Comparison of ENCODE assay signal across 17 cellular contexts in the genomic region with DNA sequence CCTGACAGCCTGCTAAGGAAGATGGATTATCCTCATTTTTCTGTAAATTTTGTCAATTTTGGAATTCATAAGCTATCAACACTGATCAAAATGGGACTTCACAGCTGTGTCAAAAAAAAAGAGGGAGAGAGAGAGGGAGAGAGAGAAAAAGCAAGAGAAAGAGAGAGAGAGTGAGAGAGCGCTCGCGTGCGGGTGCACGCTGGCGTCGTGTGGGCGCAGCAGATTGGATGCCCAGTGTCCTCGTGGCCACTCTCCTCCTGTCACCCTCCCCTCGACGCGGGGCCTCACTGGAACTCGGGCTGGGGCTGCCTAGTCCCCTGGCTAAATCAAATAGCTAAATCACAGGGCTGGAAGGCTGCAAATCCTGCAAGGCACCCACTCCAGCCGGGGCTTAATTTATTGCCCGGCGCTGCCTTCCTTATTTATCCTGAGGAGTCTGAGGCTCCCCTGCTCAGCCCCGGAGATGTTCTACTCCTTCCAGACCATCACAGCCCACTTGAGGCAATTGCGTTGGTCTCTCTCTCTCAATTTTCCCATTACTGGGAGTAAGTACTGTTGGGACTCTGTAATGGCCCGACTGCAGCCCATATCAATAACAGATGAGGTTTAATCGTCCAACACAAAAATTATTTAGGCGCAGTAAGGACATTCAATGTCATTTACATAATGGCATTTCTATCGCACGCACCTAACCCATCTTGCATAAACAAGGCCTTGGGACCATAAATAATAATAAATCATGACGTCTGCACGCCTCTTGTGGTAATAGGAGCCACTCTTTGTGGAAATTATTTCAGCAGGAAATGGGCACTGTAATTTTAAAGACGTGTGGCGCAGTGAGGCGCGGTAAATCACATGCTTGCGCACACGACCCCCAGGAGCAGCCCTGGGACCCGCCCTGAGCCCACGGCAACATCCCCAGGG.
"Had no signal": no experiment of that assay in that cellular context is flagged by ENCODE, and none has a peak within 500 bp of the region (broad histone marks: within the 10 kb centered on the region; RNA-seq: fewer than 3 reads in every experiment).

No MANE protein-coding gene starts in this region.

- H3K4me3 ChIP-seq: ascending aorta, left lung, psoas muscle, right lobe of liver, upper lobe of left lung had no signal

- H3K27ac Mint-ChIP-seq: activated CD4-positive, alpha-beta memory T cell treated with anti-CD3 and anti-CD28 coated beads for 36 hours; activated naive CD8-positive, alpha-beta T cell treated with anti-CD3 and anti-CD28 coated beads, Interleukin-2, amount 50 U/mL, for 24 hours; activated T-helper 1 cell treated with anti-CD3 and anti-CD28 coated beads, Interleukin-12 subunit alpha, Interleukin-12 subunit beta, Interleukin-2, Interleukin-4 antibody, amounts not matched to agents 30 ng/mL and 10 ng/mL and 1 ng/mL, durations not matched to agents 14 hours and 24 hours and 36 hours; nephron; T-helper 2 cell treated with Interferon-gamma antibody and Interleukin-4, amounts not matched to agents 5 μg/mL and 100 μg/mL, for 36 hours had no signal

- H3K4me1 Mint-ChIP-seq: nephron had no signal

- FAIRE-seq: bronchial epithelial cell, endothelial cell of umbilical vein had no signal

- DNase-seq: activated CD4-positive, alpha-beta memory T cell treated with anti-CD3 and anti-CD28 coated beads for 36 hours; activated CD4-positive, CD25-positive, alpha-beta regulatory T cell treated with anti-CD3 and anti-CD28 coated beads, Interleukin-2, amount 50 U/mL, for 72 hours; activated naive CD4-positive, alpha-beta T cell; activated naive CD8-positive, alpha-beta T cell treated with anti-CD3 and anti-CD28 coated beads, Interleukin-2, amount 50 U/mL, for 24 hours; foreskin keratinocyte; psoas muscle; right lobe of liver; stimulated activated CD4-positive, alpha-beta T cell treated with anti-CD3 and anti-CD28 coated beads, Interleukin-1b, Interleukin-23, amount 100 ng/mL, for 48 hours; stimulated activated naive CD4-positive, alpha-beta T cell had no signal

- H3K9me3 Mint-ChIP-seq: activated CD4-positive, alpha-beta memory T cell treated with anti-CD3 and anti-CD28 coated beads for 36 hours; activated naive CD8-positive, alpha-beta T cell treated with anti-CD3 and anti-CD28 coated beads, Interleukin-2, amount 50 U/mL, for 24 hours; activated T-helper 1 cell treated with anti-CD3 and anti-CD28 coated beads, Interleukin-12 subunit alpha, Interleukin-12 subunit beta, Interleukin-2, Interleukin-4 antibody, amounts not matched to agents 30 ng/mL and 10 ng/mL and 1 ng/mL, durations not matched to agents 14 hours and 24 hours and 36 hours; nephron; T-helper 2 cell treated with Interferon-gamma antibody and Interleukin-4, amounts not matched to agents 5 μg/mL and 100 μg/mL, for 36 hours had no signal

- H3K27me3 ChIP-seq: ascending aorta, right lobe of liver, upper lobe of left lung had no signal

- H3K4me1 ChIP-seq: ascending aorta, foreskin keratinocyte, left lung, psoas muscle, right lobe of liver, upper lobe of left lung had no signal

- H3K36me3 Mint-ChIP-seq: activated CD4-positive, alpha-beta memory T cell treated with anti-CD3 and anti-CD28 coated beads for 36 hours had no signal

- H3K9me3 ChIP-seq: ascending aorta, left lung, psoas muscle, right lobe of liver, upper lobe of left lung had no signal

- H3K36me3 ChIP-seq: ascending aorta, left lung, right lobe of liver, upper lobe of left lung had no signal

- H3K4me3 Mint-ChIP-seq: activated CD4-positive, alpha-beta memory T cell treated with anti-CD3 and anti-CD28 coated beads for 36 hours; activated naive CD8-positive, alpha-beta T cell treated with anti-CD3 and anti-CD28 coated beads, Interleukin-2, amount 50 U/mL, for 24 hours; activated T-helper 1 cell treated with anti-CD3 and anti-CD28 coated beads, Interleukin-12 subunit alpha, Interleukin-12 subunit beta, Interleukin-2, Interleukin-4 antibody, amounts not matched to agents 30 ng/mL and 10 ng/mL and 1 ng/mL, durations not matched to agents 14 hours and 24 hours and 36 hours; nephron; T-helper 2 cell treated with Interferon-gamma antibody and Interleukin-4, amounts not matched to agents 5 μg/mL and 100 μg/mL, for 36 hours had no signal

- H3K27ac ChIP-seq: ascending aorta, foreskin keratinocyte, left lung, psoas muscle, right lobe of liver, upper lobe of left lung had no signal

- ATAC-seq: activated naive CD8-positive, alpha-beta T cell treated with anti-CD3 and anti-CD28 coated beads, Interleukin-2, amount 50 U/mL, for 24 hours; foreskin keratinocyte; left lung; psoas muscle; right lobe of liver had no signal
